19 cellular contexts compared by ENCODE assay signal in the genomic region with DNA sequence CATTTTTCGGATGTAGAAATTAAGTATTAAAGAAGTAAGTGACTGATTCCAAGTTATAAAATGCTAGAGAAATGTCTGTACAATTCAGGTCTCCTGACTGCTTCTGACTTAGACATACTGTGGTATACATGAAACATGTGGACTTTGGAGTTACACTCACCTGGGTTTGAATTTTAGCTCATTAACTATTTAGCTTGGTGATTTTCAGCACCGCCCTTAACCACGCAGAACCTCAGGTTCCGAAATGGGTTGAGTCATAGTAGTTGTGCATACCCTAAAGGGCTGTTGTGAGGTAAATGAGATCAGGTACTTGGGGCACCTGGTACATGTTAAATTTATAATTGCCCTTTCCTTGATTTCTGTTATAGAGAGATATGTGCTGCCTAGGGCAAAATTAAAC. TPM values are rescaled to one million over a fixed set of nuclear protein-coding genes. Genes with fewer than 3 reads are reported as not detected.
"Had no signal": no experiment of that assay in that cellular context is flagged by ENCODE, and none has a peak within 500 bp of the region (broad histone marks: within the 10 kb centered on the region; RNA-seq: fewer than 3 reads in every experiment).

No MANE protein-coding gene starts in this region.

- H3K9me3 ChIP-seq: esophagus muscularis mucosa, lower lobe of right lung, ovary, thyroid gland, uterus had no signal

- FAIRE-seq: endometrium had no signal

- H3K36me3 ChIP-seq: ovary, uterus had no signal

- ATAC-seq: stimulated activated effector memory CD8-positive, alpha-beta T cell treated with anti-CD3 and anti-CD28 coated beads, Interleukin-12 subunit alpha, Interleukin-12 subunit beta, amount 100 ng/mL, for 72 hours; T-helper 17 cell had no signal

- H3K9me3 Mint-ChIP-seq: activated CD4-positive, alpha-beta memory T cell treated with anti-CD3 and anti-CD28 coated beads, Interleukin-2, amount 10 ng/mL, durations not matched to agents 7 days and 5 days; activated T-cell treated with anti-CD3 and anti-CD28 coated beads, Interleukin-2, amount 50 U/mL, for 24 hours; neural progenitor cell; stimulated activated effector memory CD8-positive, alpha-beta T cell treated with anti-CD3 and anti-CD28 coated beads, Interleukin-12 subunit alpha, Interleukin-12 subunit beta, amount 100 ng/mL, for 72 hours had no signal

- H3K27me3 Mint-ChIP-seq: activated CD4-positive, alpha-beta memory T cell treated with anti-CD3 and anti-CD28 coated beads, Interleukin-2, amount 10 ng/mL, durations not matched to agents 7 days and 5 days; activated T-cell treated with anti-CD3 and anti-CD28 coated beads, Interleukin-2, amount 50 U/mL, for 24 hours; T-helper 17 cell had no signal

- H3K4me1 ChIP-seq: lower lobe of right lung, uterus had no signal

- H3K4me3 ChIP-seq: esophagus muscularis mucosa, lower lobe of right lung, neural progenitor cell, ovary, thyroid gland, uterus had no signal

- H3K27ac Mint-ChIP-seq: activated CD4-positive, alpha-beta memory T cell treated with anti-CD3 and anti-CD28 coated beads, Interleukin-2, amount 10 ng/mL, durations not matched to agents 7 days and 5 days; activated T-cell treated with anti-CD3 and anti-CD28 coated beads, Interleukin-2, amount 50 U/mL, for 24 hours; neural progenitor cell; stimulated activated effector memory CD8-positive, alpha-beta T cell treated with anti-CD3 and anti-CD28 coated beads, Interleukin-12 subunit alpha, Interleukin-12 subunit beta, amount 100 ng/mL, for 72 hours; T-helper 17 cell had no signal

- H3K4me3 Mint-ChIP-seq: activated CD4-positive, alpha-beta memory T cell treated with anti-CD3 and anti-CD28 coated beads, Interleukin-2, amount 10 ng/mL, durations not matched to agents 7 days and 5 days; activated T-cell treated with anti-CD3 and anti-CD28 coated beads, Interleukin-2, amount 50 U/mL, for 24 hours; neural progenitor cell; stimulated activated effector memory CD8-positive, alpha-beta T cell treated with anti-CD3 and anti-CD28 coated beads, Interleukin-12 subunit alpha, Interleukin-12 subunit beta, amount 100 ng/mL, for 72 hours; T-helper 17 cell had no signal

- H3K27ac ChIP-seq: esophagus muscularis mucosa, lower lobe of right lung, neural progenitor cell, ovary, thyroid gland, uterus had no signal

- DNase-seq: activated CD4-positive, alpha-beta memory T cell treated with anti-CD3 and anti-CD28 coated beads, Interleukin-2, amount 10 ng/mL, durations not matched to agents 7 days and 5 days; activated CD4-positive, alpha-beta T cell treated with anti-CD3 and anti-CD28 coated beads for 4 hours; activated naive CD4-positive, alpha-beta T cell treated with anti-CD3 and anti-CD28 coated beads, Interleukin-2, amount 50 U/mL, for 16 hours; activated T-cell treated with anti-CD3 and anti-CD28 coated beads, Interleukin-2, amount 50 U/mL, for 24 hours; hippocampal formation; kidney glomerular epithelial cell; lower lobe of right lung; midbrain; ovary; stimulated activated CD4-positive, alpha-beta T cell treated with anti-CD3 and anti-CD28 coated beads, Interleukin-12 subunit alpha, Interleukin-12 subunit beta, amount 100 ng/mL, for 4 hours; stimulated activated CD4-positive, alpha-beta T cell treated with anti-CD3 and anti-CD28 coated beads, Interleukin-2, amount 100 ng/mL, for 24 hours; T-helper 17 cell; thyroid gland; uterus had no signal

- H3K27me3 ChIP-seq: esophagus muscularis mucosa, neural progenitor cell, ovary, thyroid gland, uterus had no signal

RNA-seq across cellular contexts. Expression of gene UTS2B, which starts 32.9 kb away (rescaled TPM):
- total RNA-seq: activated CD4-positive, alpha-beta memory T cell treated with anti-CD3 and anti-CD28 coated beads, Interleukin-2, amount 10 ng/mL, durations not matched to agents 7 days and 5 days; cardiac septum; T-helper 17 cell had no signal
